Comparison of ENCODE assay signal across 12 cellular contexts in genomic region chr7:40709077-40709964, GRCh38.
DNase-seq lines count a peak whose midpoint lies in the region; ATAC-seq and TF ChIP-seq lines count a peak whose summit lies in the region.
"Had no signal": no experiment of that assay in that cellular context is flagged by ENCODE, and none has a peak within 500 bp of the region (broad histone marks: within the 10 kb centered on the region; RNA-seq: fewer than 3 reads in every experiment).

No MANE protein-coding gene starts in this region.

- H3K4me2 ChIP-seq in trophoblast cell (ENCODE audit: low read length) (no peak overlapping the region), neural progenitor cell (no peak overlapping the region)

- H4K91ac ChIP-seq in trophoblast cell (ENCODE audit: low read depth, low read length): no peak overlapping the region

- POLR2A ChIA-PET in RWPE1 (lab: Yijun Ruan, JAX; ENCODE audit: low non-redundant PET): no interaction called here

- no peak overlapping the region for H4K8ac ChIP-seq in trophoblast cell (ENCODE audit: low read depth, low read length)

- H2AK5ac ChIP-seq in trophoblast cell (ENCODE audit: low read length): peak overlapping the region; percentile 72

- peak overlapping the region; percentile 16 for H2BK5ac ChIP-seq in trophoblast cell (ENCODE audit: low read depth, low read length, poor library complexity)

- H3K4ac ChIP-seq in trophoblast cell (ENCODE audit: low read depth, low read length): no peak overlapping the region

- DNase-seq in RWPE1 (ENCODE audit: low spot score) (peak; percentile 18), trophoblast cell (peak in 1 of 2 donors; percentile 10), right atrium auricular region (ENCODE audit: low spot score) (no peak), neural progenitor cell (ENCODE audit: low spot score) (no peak)
- DNase-seq: effector CD4-positive, alpha-beta T cell; heart left ventricle; nucleus accumbens; stimulated activated CD4-positive, alpha-beta T cell treated with anti-CD3 and anti-CD28 coated beads, Interleukin-2, amount 100 ng/mL, for 24 hours; stimulated activated naive B cell treated with anti-CD40 and anti-IgM and Interleukin-4, amounts not matched to agents 10 μg/mL and 1 μg/mL and 100 μg/mL, for 72 hours had no signal

- no CpG with 5 or more reads among the region's 6 CpGs for WGBS in trophoblast cell (ENCODE audit: extremely low coverage, insufficient coverage, insufficient read length)

- peak; percentile 83 for ATAC-seq in GM19025 (IDR thresholded peaks at IDR 0.05; ENCODE audit: low read depth, unreplicated experiment)
- ATAC-seq in HG02571 (IDR thresholded peaks at IDR 0.05; ENCODE audit: unreplicated experiment): peak; percentile 53
- no peak for ATAC-seq in GM21447 (IDR thresholded peaks at IDR 0.05; ENCODE audit: unreplicated experiment)
- ATAC-seq: heart left ventricle; stimulated activated naive B cell treated with anti-CD40 and anti-IgM and Interleukin-4, amounts not matched to agents 10 μg/mL and 1 μg/mL and 100 μg/mL, for 72 hours had no signal

- H3K27me3 ChIP-seq in trophoblast cell (ENCODE audit: insufficient read depth, low read length): no peaks in the 10 kb centered on the region
- no peaks in the 10 kb centered on the region for H3K27me3 ChIP-seq in right atrium auricular region
- H3K27me3 ChIP-seq in neural progenitor cell: no peaks in the 10 kb centered on the region
- H3K27me3 ChIP-seq: heart left ventricle had no signal

- peak overlapping the region; percentile 74 for H2BK12ac ChIP-seq in trophoblast cell (ENCODE audit: low read length)

- H3K9me3 Mint-ChIP-seq in neural progenitor cell: no peaks in the 10 kb centered on the region
- H3K9me3 Mint-ChIP-seq: stimulated activated naive B cell treated with anti-CD40 and anti-IgM and Interleukin-4, amounts not matched to agents 10 μg/mL and 1 μg/mL and 100 μg/mL, for 72 hours had no signal

- no peak overlapping the region for H3K4me3 ChIP-seq in trophoblast cell (ENCODE audit: low read depth, low read length)
- no peak overlapping the region for H3K4me3 ChIP-seq in right atrium auricular region
- no peak overlapping the region for H3K4me3 ChIP-seq in neural progenitor cell
- H3K4me3 ChIP-seq: heart left ventricle had no signal

- H2AFZ ChIP-seq in trophoblast cell (ENCODE audit: insufficient read depth, low read length, poor library complexity): no peak overlapping the region
- no peak overlapping the region for H2AFZ ChIP-seq in neural progenitor cell (replicated peaks)

- H3K4me1 ChIP-seq in trophoblast cell (ENCODE audit: control insufficient read depth in 1 of 2, insufficient read depth in 2 of 2, low read length in 2 of 2) (no peaks in the 10 kb centered on the region), right atrium auricular region (no peaks in the 10 kb centered on the region), neural progenitor cell (no peaks in the 10 kb centered on the region)

- H3K14ac ChIP-seq in trophoblast cell (ENCODE audit: low read length): no peak overlapping the region

- H3K36me3 Mint-ChIP-seq in neural progenitor cell: no peaks in the 10 kb centered on the region
- H3K36me3 Mint-ChIP-seq: stimulated activated naive B cell treated with anti-CD40 and anti-IgM and Interleukin-4, amounts not matched to agents 10 μg/mL and 1 μg/mL and 100 μg/mL, for 72 hours had no signal

- no peaks in the 10 kb centered on the region for H4K20me1 ChIP-seq in neural progenitor cell (ENCODE audit: low read depth)

- H3K79me1 ChIP-seq in trophoblast cell (ENCODE audit: low read length): peaks cover 4% of the 10 kb centered on the region

- H3K9ac ChIP-seq in trophoblast cell (ENCODE audit: low read length) (no peak overlapping the region), neural progenitor cell (no peak overlapping the region)

- no peaks in the 10 kb centered on the region for H3K79me2 ChIP-seq in trophoblast cell (ENCODE audit: control insufficient read depth, insufficient read depth, low read length, poor library complexity)
- no peaks in the 10 kb centered on the region for H3K79me2 ChIP-seq in neural progenitor cell (ENCODE audit: low read depth)

- no peak overlapping the region for H3K23ac ChIP-seq in trophoblast cell (ENCODE audit: low read length)

- TF ChIP-seq CTCF in RWPE1 (conservative IDR thresholded peaks at IDR 0.05; ENCODE audit: low read depth) (no peak), right atrium auricular region (IDR thresholded peaks at IDR 0.05) (no peak), neural progenitor cell (IDR thresholded peaks at IDR 0.05) (no peak)

- CTCF ChIA-PET in RWPE1 (lab: Yijun Ruan, JAX): interaction anchor here (0.6 kb wide), 1 partner anchor 68 kb away, joined by 3 read pairs; no protein-coding TSS in a partner anchor

- H3K9me3 ChIP-seq in trophoblast cell (ENCODE audit: insufficient read depth, low read depth, low read length) (no peaks in the 10 kb centered on the region), right atrium auricular region (no peaks in the 10 kb centered on the region), neural progenitor cell (ENCODE audit: low read depth) (no peaks in the 10 kb centered on the region)
- H3K9me3 ChIP-seq: heart left ventricle had no signal

- no peaks in the 10 kb centered on the region for H3K4me1 Mint-ChIP-seq in neural progenitor cell
- H3K4me1 Mint-ChIP-seq: stimulated activated naive B cell treated with anti-CD40 and anti-IgM and Interleukin-4, amounts not matched to agents 10 μg/mL and 1 μg/mL and 100 μg/mL, for 72 hours had no signal

- H3K4me3 Mint-ChIP-seq in neural progenitor cell: no peak overlapping the region
- H3K4me3 Mint-ChIP-seq: stimulated activated naive B cell treated with anti-CD40 and anti-IgM and Interleukin-4, amounts not matched to agents 10 μg/mL and 1 μg/mL and 100 μg/mL, for 72 hours had no signal

- no peak overlapping the region for H2BK120ac ChIP-seq in trophoblast cell (ENCODE audit: insufficient read depth, low read length, poor library complexity)

- H3K18ac ChIP-seq in trophoblast cell (ENCODE audit: low read length): peak overlapping the region; percentile 44

- H3K27ac ChIP-seq in RWPE1 (no peak overlapping the region), trophoblast cell (ENCODE audit: low read depth, low read length) (no peak overlapping the region), right atrium auricular region (no peak overlapping the region), neural progenitor cell (no peak overlapping the region)
- H3K27ac ChIP-seq: heart left ventricle had no signal

- no peaks in the 10 kb centered on the region for H3F3A ChIP-seq in neural progenitor cell (ENCODE audit: low read depth)

- H3K27ac Mint-ChIP-seq in neural progenitor cell: no peak overlapping the region
- H3K27ac Mint-ChIP-seq: stimulated activated naive B cell treated with anti-CD40 and anti-IgM and Interleukin-4, amounts not matched to agents 10 μg/mL and 1 μg/mL and 100 μg/mL, for 72 hours had no signal

- H4K12ac ChIP-seq in trophoblast cell (ENCODE audit: low read depth, low read length): no peak overlapping the region

- H3K36me3 ChIP-seq in trophoblast cell (ENCODE audit: control insufficient read depth in 1 of 2, insufficient read depth in 2 of 2, low read length in 2 of 2) (no peaks in the 10 kb centered on the region), right atrium auricular region (no peaks in the 10 kb centered on the region), neural progenitor cell (no peaks in the 10 kb centered on the region)
- H3K36me3 ChIP-seq: heart left ventricle had no signal

- H3K27me3 Mint-ChIP-seq in neural progenitor cell (ENCODE audit: insufficient read depth, low read depth): no peaks in the 10 kb centered on the region
- H3K27me3 Mint-ChIP-seq: stimulated activated naive B cell treated with anti-CD40 and anti-IgM and Interleukin-4, amounts not matched to agents 10 μg/mL and 1 μg/mL and 100 μg/mL, for 72 hours had no signal
